1 cellular context compared by ENCODE assay signal in the genomic region with DNA sequence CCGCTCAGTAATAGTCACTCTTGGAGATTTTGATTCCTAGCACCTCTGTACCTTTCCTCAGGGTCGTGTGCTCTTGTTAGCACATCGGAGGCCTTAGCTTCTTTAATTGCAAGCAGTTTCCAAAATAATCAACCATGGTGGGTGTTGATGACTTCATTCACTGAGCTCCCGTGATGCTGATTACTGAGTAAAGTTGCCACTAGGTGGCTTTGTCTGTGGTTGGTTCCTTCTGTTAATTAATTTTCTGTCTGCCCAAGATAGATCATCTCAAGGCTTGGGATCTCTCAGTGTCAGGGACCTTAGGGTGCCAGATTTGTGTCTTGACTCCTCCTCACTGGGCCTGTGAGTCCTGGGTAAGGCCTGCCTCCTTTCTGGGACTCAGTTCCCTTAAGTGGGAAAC.
TF ChIP-seq lines count a peak whose summit lies in the region.

No MANE protein-coding gene starts in this region.

TF ChIP-seq in K562, 482 proteins besides CTCF, POLR2A, EP300 and RAD21 (continued from another document):
- TF ChIP-seq ZNF655 (CRISPR knock-in tag; IDR thresholded peaks at IDR 0.05): no peak
- TF ChIP-seq LEF1 (IDR thresholded peaks at IDR 0.05): no peak
- TF ChIP-seq XRCC3 (IDR thresholded peaks at IDR 0.05): no peak
- TF ChIP-seq RBFOX2 (IDR thresholded peaks at IDR 0.05; ENCODE audit: low read depth, low read length): no peak
- TF ChIP-seq MTA1 (IDR thresholded peaks at IDR 0.05; ENCODE audit: borderline replicate concordance): no peak
- TF ChIP-seq TGIF2 (CRISPR knock-in tag; IDR thresholded peaks at IDR 0.05): no peak
- no peak for TF ChIP-seq KLF1 (tag; IDR thresholded peaks at IDR 0.05)
- TF ChIP-seq NFATC3 (IDR thresholded peaks at IDR 0.05): no peak
- no peak for TF ChIP-seq ZNF239 (CRISPR knock-in tag; IDR thresholded peaks at IDR 0.05)
- no peak for TF ChIP-seq NCOA4 (IDR thresholded peaks at IDR 0.05; ENCODE audit: partially characterized antibody)
- TF ChIP-seq ZNF324 (CRISPR knock-in tag; IDR thresholded peaks at IDR 0.05): no peak
- no peak for TF ChIP-seq RFX7 (CRISPR knock-in tag; IDR thresholded peaks at IDR 0.05)
- no peak for TF ChIP-seq STAT5B (CRISPR knock-in tag; IDR thresholded peaks at IDR 0.05)
- TF ChIP-seq FOXP4 (CRISPR knock-in tag; IDR thresholded peaks at IDR 0.05; ENCODE audit: borderline replicate concordance): no peak
- no peak for TF ChIP-seq SRSF3 (IDR thresholded peaks at IDR 0.05; ENCODE audit: insufficient read depth, low read length)
- TF ChIP-seq THRAP3 (IDR thresholded peaks at IDR 0.05; ENCODE audit: borderline replicate concordance): no peak
- TF ChIP-seq POLR2H (tag; IDR thresholded peaks at IDR 0.05; ENCODE audit: low read depth): no peak
